ENCODE assay signal across 19 cellular contexts in the genomic region with DNA sequence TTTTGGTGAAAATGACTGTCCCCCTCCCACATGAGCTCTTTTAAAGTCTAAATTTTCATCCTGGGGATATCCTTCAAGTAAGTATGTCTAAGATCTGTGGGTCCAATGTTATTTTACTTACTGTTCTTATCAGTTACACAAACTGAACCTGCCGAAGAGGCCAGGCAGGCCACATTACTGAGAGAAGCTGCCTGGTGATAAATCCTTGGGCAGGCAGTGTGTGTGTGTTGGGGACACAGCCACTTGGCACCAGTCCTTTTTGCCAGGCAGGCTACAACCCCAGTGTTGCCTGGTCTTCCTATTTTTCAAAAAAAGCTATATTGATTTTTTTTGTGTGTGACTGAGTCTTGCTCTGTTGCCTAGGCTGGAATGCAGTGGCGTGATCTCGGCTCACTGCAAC. TPM values are rescaled to one million over a fixed set of nuclear protein-coding genes. Genes with fewer than 3 reads are reported as not detected.
DNase-seq lines count a peak whose midpoint lies in the region; ATAC-seq, FAIRE-seq and TF ChIP-seq lines count a peak whose summit lies in the region.
"Had no signal": no experiment of that assay in that cellular context is flagged by ENCODE, and none has a peak within 500 bp of the region (broad histone marks: within the 10 kb centered on the region; RNA-seq: fewer than 3 reads in every experiment).

No MANE protein-coding gene starts in this region.

- H3K27me3 Mint-ChIP-seq in nephron progenitor cell (ENCODE audit: low read depth, poor library complexity), result no peaks in the 10 kb centered on the region
- H3K27me3 Mint-ChIP-seq: activated CD4-positive, alpha-beta T cell treated with anti-CD3 and anti-CD28 coated beads, Interleukin-2, amount 10 ng/mL, durations not matched to agents 7 days and 5 days; activated naive CD8-positive, alpha-beta T cell treated with anti-CD3 and anti-CD28 coated beads, Interleukin-2, amount 10 ng/mL, durations not matched to agents 7 days and 5 days; CD4-positive, alpha-beta memory T cell; natural killer cell treated with Interleukin-12 subunit alpha and Interleukin-12 subunit beta and Interleukin-15 and Interleukin-18, amount 100 ng/mL, for 72 hours had no signal

- H3K4me1 Mint-ChIP-seq in nephron progenitor cell, result peaks cover 46% of the 10 kb centered on the region

- peak overlapping the region in 1 of 2 donors; percentile 11 for H3K27ac ChIP-seq in right atrium auricular region
- peak overlapping the region; percentile 17 to 43 for H3K27ac ChIP-seq in aorta (ENCODE audit: low read depth in 1 of 2, low read length in 2 of 2)

- DNase-seq in Right ventricle myocardium inferior (ENCODE audit: missing footprints), result no peak
- DNase-seq in right atrium auricular region (ENCODE audit: low spot score), result no peak
- DNase-seq in erythroblast (lab: John Stamatoyannopoulos, UW), result peak; percentile 40 to 75
- DNase-seq in nephron progenitor cell, result no peak
- no peak for DNase-seq in aorta
- DNase-seq in activated CD4-positive, alpha-beta T cell treated with anti-CD3 and anti-CD28 coated beads, Interleukin-2, amount 50 U/mL, for 48 hours, result no peak
- no peak for DNase-seq in GM19239 (ENCODE audit: insufficient read length, low spot score)
- DNase-seq: activated CD4-positive, alpha-beta T cell treated with anti-CD3 and anti-CD28 coated beads, Interleukin-2, amount 10 ng/mL, durations not matched to agents 7 days and 5 days; activated naive CD8-positive, alpha-beta T cell treated with anti-CD3 and anti-CD28 coated beads, Interleukin-2, amount 10 ng/mL, durations not matched to agents 7 days and 5 days; CD4-positive, alpha-beta memory T cell; DND-41; effector CD8-positive, alpha-beta T cell; mammary epithelial cell; NCI-H187 treated with DMSO at 0.1 percent for 48 hours; NCI-H446 treated with DMSO at 0.1 percent for 48 hours; SW 1271; upper lobe of left lung had no signal

- TF ChIP-seq CTCF in right atrium auricular region (IDR thresholded peaks at IDR 0.05) (no peak), nephron progenitor cell (IDR thresholded peaks at IDR 0.05) (no peak)

- H3K27me3 ChIP-seq in right atrium auricular region, result no peaks in the 10 kb centered on the region
- H3K27me3 ChIP-seq in aorta (ENCODE audit: control insufficient read depth in 1 of 2, insufficient read depth in 2 of 2, low read length in 1 of 2), result no peaks in the 10 kb centered on the region
- H3K27me3 ChIP-seq: upper lobe of left lung had no signal

- H3K9me3 Mint-ChIP-seq in nephron progenitor cell, result no peaks in the 10 kb centered on the region
- H3K9me3 Mint-ChIP-seq: activated CD4-positive, alpha-beta T cell treated with anti-CD3 and anti-CD28 coated beads, Interleukin-2, amount 10 ng/mL, durations not matched to agents 7 days and 5 days; activated naive CD8-positive, alpha-beta T cell treated with anti-CD3 and anti-CD28 coated beads, Interleukin-2, amount 10 ng/mL, durations not matched to agents 7 days and 5 days; CD4-positive, alpha-beta memory T cell; natural killer cell treated with Interleukin-12 subunit alpha and Interleukin-12 subunit beta and Interleukin-15 and Interleukin-18, amount 100 ng/mL, for 72 hours had no signal

- peak overlapping the region; percentile 6 for H3K27ac Mint-ChIP-seq in nephron progenitor cell
- H3K27ac Mint-ChIP-seq: activated CD4-positive, alpha-beta T cell treated with anti-CD3 and anti-CD28 coated beads, Interleukin-2, amount 10 ng/mL, durations not matched to agents 7 days and 5 days; activated naive CD8-positive, alpha-beta T cell treated with anti-CD3 and anti-CD28 coated beads, Interleukin-2, amount 10 ng/mL, durations not matched to agents 7 days and 5 days had no signal

- H3K36me3 ChIP-seq in right atrium auricular region, result peaks cover 16% of the 10 kb centered on the region
- no peaks in the 10 kb centered on the region for H3K36me3 ChIP-seq in aorta (ENCODE audit: control insufficient read depth in 1 of 2, insufficient read depth in 2 of 2, low read length in 1 of 2)

- 52% methylated on average over 3 of the region's 3 CpGs for WGBS in aorta, 2 donors

- H3K9me3 ChIP-seq in right atrium auricular region, result no peaks in the 10 kb centered on the region
- no peaks in the 10 kb centered on the region for H3K9me3 ChIP-seq in aorta (ENCODE audit: control insufficient read depth, low read length)
- H3K9me3 ChIP-seq: upper lobe of left lung had no signal

- no peak for TF ChIP-seq POLR2A in erythroblast (IDR thresholded peaks at IDR 0.05; ENCODE audit: low read length)

- peaks cover 0 to 58% of the 10 kb centered on the region in 2 donors for H3K4me1 ChIP-seq in right atrium auricular region
- H3K4me1 ChIP-seq in aorta (ENCODE audit: control insufficient read depth in 1 of 2, insufficient read depth in 2 of 2, low read length in 2 of 2), result peaks cover 4 to 17% of the 10 kb centered on the region in 2 donors

- H3K4me3 Mint-ChIP-seq in nephron progenitor cell, result no peak overlapping the region
- H3K4me3 Mint-ChIP-seq: activated CD4-positive, alpha-beta T cell treated with anti-CD3 and anti-CD28 coated beads, Interleukin-2, amount 10 ng/mL, durations not matched to agents 7 days and 5 days; activated naive CD8-positive, alpha-beta T cell treated with anti-CD3 and anti-CD28 coated beads, Interleukin-2, amount 10 ng/mL, durations not matched to agents 7 days and 5 days; CD4-positive, alpha-beta memory T cell; natural killer cell treated with Interleukin-12 subunit alpha and Interleukin-12 subunit beta and Interleukin-15 and Interleukin-18, amount 100 ng/mL, for 72 hours had no signal

- ATAC-seq in Right ventricle myocardium inferior (peak; percentile 49), aorta (ENCODE audit: low FRiP score) (no peak), GM19463 (IDR thresholded peaks at IDR 0.05; ENCODE audit: unreplicated experiment) (no peak)
- ATAC-seq: natural killer cell treated with Interleukin-12 subunit alpha and Interleukin-12 subunit beta and Interleukin-15 and Interleukin-18, amount 100 ng/mL, for 72 hours had no signal

- FAIRE-seq in GM19239 (lab: Jason Lieb, UNC), result no peak

- H3K4me3 ChIP-seq in right atrium auricular region, result no peak overlapping the region
- H3K4me3 ChIP-seq in aorta (ENCODE audit: low read length in 2 of 2), result no peak overlapping the region
- H3K4me3 ChIP-seq: upper lobe of left lung had no signal

- intact Hi-C loops in Right ventricle myocardium inferior (cut with DNase I) (no loop called here), aorta (cut with DNase I) (loop anchor here in 1 of 2 donors (5.0 kb wide), 1 partner anchor 34 kb away; no protein-coding TSS in a partner anchor)

- peaks cover 15% of the 10 kb centered on the region for H3K36me3 Mint-ChIP-seq in nephron progenitor cell (ENCODE audit: low read depth)
- H3K36me3 Mint-ChIP-seq: natural killer cell treated with Interleukin-12 subunit alpha and Interleukin-12 subunit beta and Interleukin-15 and Interleukin-18, amount 100 ng/mL, for 72 hours had no signal

RNA-seq across cellular contexts. Expression of a gene that starts 50.6 kb away (rescaled TPM):
- total RNA-seq in Right ventricle myocardium inferior (6.4 TPM), right atrium auricular region (1 to 10 TPM; 3.3 to 5.1 TPM), aorta (10 to 100 TPM; 25.5 to 26.1 TPM)
- polyA plus RNA-seq in aorta, result 1 to 10 TPM; 6.9 to 7.8 TPM

Comparison
In these comparisons a context has a peak if more than half of its experiments do, and no peak if none do; other contexts are left out.
1. DNase-seq: peak in erythroblast (2 of 2); none in Right ventricle myocardium inferior (single experiment), right atrium auricular region (single experiment), nephron progenitor cell (single experiment), aorta (0 of 2), activated CD4-positive, alpha-beta T cell treated with anti-CD3 and anti-CD28 coated beads, Interleukin-2, amount 50 U/mL, for 48 hours (0 of 2) and GM19239 (single experiment).